In the genomic region with DNA sequence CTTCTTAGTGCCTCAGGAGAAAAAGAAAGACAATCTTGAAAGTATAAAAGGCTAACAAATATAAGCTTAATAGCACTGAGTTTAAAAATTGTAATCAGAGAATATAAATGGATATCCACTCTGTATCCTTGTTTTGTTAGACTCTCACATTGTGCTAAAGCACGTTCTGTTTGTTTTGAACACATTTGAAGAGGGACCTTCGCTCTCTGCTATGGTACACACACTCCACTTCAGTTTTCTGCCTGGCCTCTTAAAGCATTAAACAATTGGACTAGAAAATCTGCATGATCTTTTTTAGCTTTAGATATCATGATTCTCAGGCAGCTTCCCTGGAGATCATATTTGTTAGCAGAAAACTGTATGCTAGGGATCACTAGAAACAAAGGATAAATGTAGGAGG, we compare ENCODE assay signal across 19 cellular contexts. TPM values are rescaled to one million over a fixed set of nuclear protein-coding genes. Genes with fewer than 3 reads are reported as not detected.
A peak's percentile ranks its signal among the peaks of the same experiment; 100 is the strongest.
DNase-seq lines count a peak whose midpoint lies in the region; ATAC-seq and TF ChIP-seq lines count a peak whose summit lies in the region.
"Had no signal": no experiment of that assay in that cellular context is flagged by ENCODE, and none has a peak within 500 bp of the region (broad histone marks: within the 10 kb centered on the region; RNA-seq: fewer than 3 reads in every experiment).

No MANE protein-coding gene starts in this region.

- H3K27me3 Mint-ChIP-seq in glutamatergic neuron (ENCODE audit: unreplicated experiment): no peaks in the 10 kb centered on the region
- H3K27me3 Mint-ChIP-seq: CD8-positive, alpha-beta memory T cell had no signal

- no peak overlapping the region for H3K4me3 Mint-ChIP-seq in glutamatergic neuron (ENCODE audit: unreplicated experiment)
- H3K4me3 Mint-ChIP-seq: CD8-positive, alpha-beta memory T cell had no signal

- no peak for TF ChIP-seq CTCF in glutamatergic neuron (IDR thresholded peaks at IDR 0.05; ENCODE audit: partially characterized antibody, unreplicated experiment)

- peak; percentile 82 for DNase-seq in DMS53 (lab: John Stamatoyannopoulos, UW)
- peak; percentile 14 to 33 for DNase-seq in NCI-H187 (lab: John Stamatoyannopoulos, UW)
- DNase-seq in NCI-H748 (lab: John Stamatoyannopoulos, UW; ENCODE audit: unreplicated experiment): peak; percentile 91
- DNase-seq in kidney tubule cell (ENCODE audit: low spot score): no peak
- DNase-seq in glutamatergic neuron: no peak
- DNase-seq: CD8-positive, alpha-beta memory T cell; H7; NCI-H1694 treated with DMSO at 0.1 percent for 48 hours; NCI-H510A treated with DMSO at 0.1 percent for 48 hours had no signal

- no peaks in the 10 kb centered on the region for H3K9me3 Mint-ChIP-seq in glutamatergic neuron (ENCODE audit: unreplicated experiment)

- no peak for ATAC-seq in HG03354 (IDR thresholded peaks at IDR 0.05; ENCODE audit: poor library complexity, severe bottlenecking, unreplicated experiment)
- ATAC-seq: Right ventricle myocardium inferior had no signal

- no peak overlapping the region for H3K27ac Mint-ChIP-seq in glutamatergic neuron (ENCODE audit: unreplicated experiment)
- H3K27ac Mint-ChIP-seq: CD8-positive, alpha-beta memory T cell had no signal

- H3K4me1 Mint-ChIP-seq in glutamatergic neuron (ENCODE audit: low read depth, unreplicated experiment): no peaks in the 10 kb centered on the region
- H3K4me1 Mint-ChIP-seq: CD8-positive, alpha-beta memory T cell had no signal

- H3K27me3 ChIP-seq in rectal smooth muscle tissue (ENCODE audit: control insufficient read depth, insufficient read depth, low read length): no peaks in the 10 kb centered on the region
- H3K27me3 ChIP-seq: BLaER1 treated with 17β-estradiol and CSF1 and Interleukin-3, amounts not matched to agents 10 nM and 100 nM had no signal

- peaks cover 6% of the 10 kb centered on the region for H3K4me1 ChIP-seq in rectal smooth muscle tissue (ENCODE audit: control insufficient read depth, insufficient read depth, low read length)
- H3K4me1 ChIP-seq: BLaER1 treated with 17β-estradiol and CSF1 and Interleukin-3, amounts not matched to agents 10 nM and 100 nM had no signal

- H3K36me3 ChIP-seq in rectal smooth muscle tissue (ENCODE audit: control insufficient read depth, insufficient read depth, low read length): no peaks in the 10 kb centered on the region
- H3K36me3 ChIP-seq: BLaER1 treated with 17β-estradiol and CSF1 and Interleukin-3, amounts not matched to agents 10 nM and 100 nM had no signal

- H3K27ac ChIP-seq in rectal smooth muscle tissue (ENCODE audit: low read depth, low read length): peak overlapping the region; percentile 53
- H3K27ac ChIP-seq: BLaER1 treated with 17β-estradiol and CSF1 and Interleukin-3, amounts not matched to agents 10 nM and 100 nM; HL-60; KMS-11; SK-N-MC had no signal

- H3K9ac ChIP-seq in rectal smooth muscle tissue (ENCODE audit: low read length): no peak overlapping the region
- H3K9ac ChIP-seq: BLaER1 treated with 17β-estradiol and CSF1 and Interleukin-3, amounts not matched to agents 10 nM and 100 nM; KMS-11 had no signal

- no peak overlapping the region for H3K4me3 ChIP-seq in rectal smooth muscle tissue (ENCODE audit: low read length)
- H3K4me3 ChIP-seq: BLaER1 treated with 17β-estradiol and CSF1 and Interleukin-3, amounts not matched to agents 10 nM and 100 nM; SK-N-MC had no signal

- no peaks in the 10 kb centered on the region for H3K36me3 Mint-ChIP-seq in glutamatergic neuron (ENCODE audit: unreplicated experiment)

RNA-seq across cellular contexts. Expression of a gene that starts 40.3 kb away (rescaled TPM):
- total RNA-seq in glutamatergic neuron (ENCODE audit: unreplicated experiment): 0.27 TPM
- total RNA-seq: CD8-positive, alpha-beta memory T cell; M059J; OCI-LY7; T-helper 2 cell treated with Interferon-gamma antibody and Interleukin-4, amounts not matched to agents 100 ng/mL and 5 ng/mL, for 36 hours had no signal

Comparison
In these comparisons a context has a peak if more than half of its experiments do, and no peak if none do; other contexts are left out.
1. DNase-seq: peak in DMS53 (single experiment), NCI-H187 (2 of 2) and NCI-H748 (single experiment); none in kidney tubule cell (single experiment) and glutamatergic neuron (single experiment).